7 cellular contexts compared by ENCODE assay signal in genomic region chr17:73902416-73903181, GRCh38.
DNase-seq lines count a peak whose midpoint lies in the region; TF ChIP-seq lines count a peak whose summit lies in the region.

No MANE protein-coding gene starts in this region.

- H3K4me2 ChIP-seq in neural progenitor cell = peak overlapping the region; percentile 80

- H3K36me3 Mint-ChIP-seq in neural progenitor cell = no peaks in the 10 kb centered on the region

- peaks cover 23% of the 10 kb centered on the region for H3F3A ChIP-seq in neural progenitor cell (ENCODE audit: low read depth)

- H3K4me1 ChIP-seq in neural progenitor cell = peaks cover 22% of the 10 kb centered on the region

- intact Hi-C loops in dorsolateral prefrontal cortex (cut with DNase I) = no loop called here

- no peaks in the 10 kb centered on the region for H3K9me3 ChIP-seq in neural progenitor cell (ENCODE audit: low read depth)

- H3K27ac ChIP-seq in dorsolateral prefrontal cortex (no peak overlapping the region), neural progenitor cell (no peak overlapping the region)

- peaks cover 26% of the 10 kb centered on the region for H3K27me3 Mint-ChIP-seq in neural progenitor cell (ENCODE audit: insufficient read depth, low read depth)

- peaks cover 4% of the 10 kb centered on the region for H3K9me3 Mint-ChIP-seq in neural progenitor cell

- H3K36me3 ChIP-seq in neural progenitor cell = no peaks in the 10 kb centered on the region

- H3K27me3 ChIP-seq in dorsolateral prefrontal cortex (peaks cover 0 to 27% (median 0%) of the 10 kb centered on the region in 45 donors), neural progenitor cell (peaks cover 100% of the 10 kb centered on the region)

- TF ChIP-seq CTCF in dorsolateral prefrontal cortex (IDR thresholded peaks at IDR 0.05 in 54 of 56, conservative IDR thresholded peaks at IDR 0.05 in 2 of 56; ENCODE audit: low read depth in 1 of 56, partially characterized antibody in 56 of 56) (no peak), neural progenitor cell (IDR thresholded peaks at IDR 0.05) (no peak)

- H3K4me1 Mint-ChIP-seq in neural progenitor cell = peaks cover 25% of the 10 kb centered on the region

- no peak overlapping the region for H3K9ac ChIP-seq in neural progenitor cell

- peak overlapping the region; percentile 80 for H3K4me3 Mint-ChIP-seq in neural progenitor cell

- H3K27ac Mint-ChIP-seq in neural progenitor cell = peak overlapping the region; percentile 87

- H3K79me2 ChIP-seq in neural progenitor cell (ENCODE audit: low read depth) = no peaks in the 10 kb centered on the region

- DNase-seq in ELF-1 (ENCODE audit: low read depth, low spot score) (peak; percentile 39), NCI-H1436 (lab: John Stamatoyannopoulos, UW) (peak; percentile 82), dorsolateral prefrontal cortex (no peak), neural progenitor cell (ENCODE audit: low spot score) (peak; percentile 39), NCI-H1694 (lab: John Stamatoyannopoulos, UW) (no peak), medulla oblongata (ENCODE audit: extremely low spot score) (no peak), HT-29 (ENCODE audit: low spot score) (no peak)

- peak overlapping the region in 53 of 59 donors; percentile 6 to 64 (median 44) for H3K4me3 ChIP-seq in dorsolateral prefrontal cortex
- peak overlapping the region; percentile 38 for H3K4me3 ChIP-seq in neural progenitor cell

- H4K20me1 ChIP-seq in neural progenitor cell (ENCODE audit: low read depth) = no peaks in the 10 kb centered on the region

- H2AFZ ChIP-seq in neural progenitor cell (replicated peaks) = peak overlapping the region; percentile 99

Comparison
In these comparisons a context has a peak if more than half of its experiments do, and no peak if none do; other contexts are left out.
1. DNase-seq: peak in ELF-1 (single experiment), NCI-H1436 (single experiment) and neural progenitor cell (single experiment); none in dorsolateral prefrontal cortex (0 of 10), NCI-H1694 (single experiment), medulla oblongata (single experiment) and HT-29 (single experiment).